In the genomic region with DNA sequence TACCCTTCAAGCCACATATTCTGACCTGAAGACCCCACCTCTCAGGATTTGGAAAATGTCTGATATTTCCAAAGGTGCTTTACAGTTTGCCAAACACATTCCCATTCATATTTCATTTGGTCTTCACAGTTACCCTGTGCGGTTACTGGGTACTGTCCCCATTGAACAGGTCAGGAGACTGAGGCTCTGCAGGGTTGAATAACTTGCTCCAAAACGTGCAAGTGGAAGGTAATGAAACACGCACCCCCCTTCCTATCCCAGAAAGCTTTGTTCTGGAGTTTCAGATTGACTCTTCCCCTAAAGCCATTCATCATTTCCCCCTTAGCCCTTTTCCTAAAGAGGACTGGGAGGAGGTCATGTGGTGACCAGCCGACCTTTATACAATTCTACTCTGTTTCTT, we compare ENCODE assay signal across 22 cellular contexts. TPM values are rescaled to one million over a fixed set of nuclear protein-coding genes. Genes with fewer than 3 reads are reported as not detected.
A peak's percentile ranks its signal among the peaks of the same experiment; 100 is the strongest.
DNase-seq lines count a peak whose midpoint lies in the region; ATAC-seq and TF ChIP-seq lines count a peak whose summit lies in the region.
"Had no signal": no experiment of that assay in that cellular context is flagged by ENCODE, and none has a peak within 500 bp of the region (broad histone marks: within the 10 kb centered on the region; RNA-seq: fewer than 3 reads in every experiment).

No MANE protein-coding gene starts in this region.

- no peak overlapping the region for H3K4me3 ChIP-seq in osteoblast (ENCODE audit: insufficient read depth, low read length)
- H3K4me3 ChIP-seq: BLaER1, PC-9, SJSA1 had no signal

- H3K27ac Mint-ChIP-seq in activated naive CD4-positive, alpha-beta T cell treated with anti-CD3 and anti-CD28 coated beads, Interleukin-2, amount 50 U/mL, for 72 hours = peak overlapping the region; percentile 59 to 91
- H3K27ac Mint-ChIP-seq in activated naive CD4-positive, alpha-beta T cell treated with anti-CD3 and anti-CD28 coated beads for 36 hours = no peak overlapping the region
- peak overlapping the region; percentile 64 for H3K27ac Mint-ChIP-seq in activated T-helper 2 cell treated with anti-CD3 and anti-CD28 coated beads, Interferon-gamma antibody, Interleukin-2, Interleukin-4, amounts not matched to agents 10 μg/mL and 5 μg/mL and 100 μg/mL, durations not matched to agents 14 hours and 24 hours and 36 hours
- H3K27ac Mint-ChIP-seq: CD4-positive, alpha-beta T cell had no signal

- peaks cover 64% of the 10 kb centered on the region for H3K36me3 ChIP-seq in osteoblast (ENCODE audit: insufficient read depth, low read length)
- H3K36me3 ChIP-seq: BLaER1, SJSA1 had no signal

- H3K4me1 Mint-ChIP-seq in activated naive CD4-positive, alpha-beta T cell treated with anti-CD3 and anti-CD28 coated beads for 36 hours (ENCODE audit: low read depth) = peaks cover 60% of the 10 kb centered on the region
- peaks cover 72% of the 10 kb centered on the region for H3K4me1 Mint-ChIP-seq in activated T-helper 2 cell treated with anti-CD3 and anti-CD28 coated beads, Interferon-gamma antibody, Interleukin-2, Interleukin-4, amounts not matched to agents 10 μg/mL and 5 μg/mL and 100 μg/mL, durations not matched to agents 14 hours and 24 hours and 36 hours (ENCODE audit: low read depth)

- no peaks in the 10 kb centered on the region for H3K27me3 ChIP-seq in osteoblast (ENCODE audit: insufficient read depth, low read length)
- H3K27me3 ChIP-seq: BLaER1, SJSA1 had no signal

- peaks cover 42% of the 10 kb centered on the region for H3K4me1 ChIP-seq in osteoblast (ENCODE audit: insufficient read depth, low read length)

- no peaks in the 10 kb centered on the region for H3K27me3 Mint-ChIP-seq in activated naive CD4-positive, alpha-beta T cell treated with anti-CD3 and anti-CD28 coated beads for 36 hours (ENCODE audit: low read depth)
- no peaks in the 10 kb centered on the region for H3K27me3 Mint-ChIP-seq in activated T-helper 2 cell treated with anti-CD3 and anti-CD28 coated beads, Interferon-gamma antibody, Interleukin-2, Interleukin-4, amounts not matched to agents 10 μg/mL and 5 μg/mL and 100 μg/mL, durations not matched to agents 14 hours and 24 hours and 36 hours (ENCODE audit: low read depth)
- H3K27me3 Mint-ChIP-seq: CD4-positive, alpha-beta T cell had no signal

- no peak for DNase-seq in activated naive CD4-positive, alpha-beta T cell treated with anti-CD3 and anti-CD28 coated beads, Interleukin-2, amount 50 U/mL, for 72 hours (ENCODE audit: low spot score in 2 of 2)
- no peak for DNase-seq in activated naive CD4-positive, alpha-beta T cell treated with anti-CD3 and anti-CD28 coated beads for 36 hours
- DNase-seq in activated T-helper 2 cell treated with anti-CD3 and anti-CD28 coated beads, Interferon-gamma antibody, Interleukin-2, Interleukin-4, amounts not matched to agents 10 μg/mL and 5 μg/mL and 100 μg/mL, durations not matched to agents 14 hours and 24 hours and 36 hours (ENCODE audit: low spot score) = no peak
- no peak for DNase-seq in stimulated activated naive CD8-positive, alpha-beta T cell treated with anti-CD3 and anti-CD28 coated beads, Interleukin-15, Interleukin-2, amounts not matched to agents 100 U/mL and 50 U/mL, for 24 hours
- DNase-seq in osteoblast (ENCODE audit: insufficient read length, low spot score, missing footprints) = no peak
- no peak for DNase-seq in islet precursor cell
- DNase-seq: CD4-positive, alpha-beta T cell; COR-L47; DMS53; HCEC 1CT; IMR-90; MM.1S; NCI-H2029; NCI-H446; NCI-H526; NCI-H82; PC-9; Right ventricle myocardium superior had no signal

- H3K9me3 ChIP-seq in osteoblast (ENCODE audit: low read depth, low read length) = no peaks in the 10 kb centered on the region
- H3K9me3 ChIP-seq: BLaER1, SJSA1 had no signal

- H2AFZ ChIP-seq in osteoblast (ENCODE audit: low read length) = no peak overlapping the region
- H2AFZ ChIP-seq: PC-9 had no signal

- H3K36me3 Mint-ChIP-seq in activated naive CD4-positive, alpha-beta T cell treated with anti-CD3 and anti-CD28 coated beads, Interleukin-2, amount 50 U/mL, for 72 hours = peaks cover 0 to 14% of the 10 kb centered on the region in 2 donors
- peaks cover 1% of the 10 kb centered on the region for H3K36me3 Mint-ChIP-seq in activated naive CD4-positive, alpha-beta T cell treated with anti-CD3 and anti-CD28 coated beads for 36 hours (ENCODE audit: low read depth)
- peaks cover 49% of the 10 kb centered on the region for H3K36me3 Mint-ChIP-seq in activated T-helper 2 cell treated with anti-CD3 and anti-CD28 coated beads, Interferon-gamma antibody, Interleukin-2, Interleukin-4, amounts not matched to agents 10 μg/mL and 5 μg/mL and 100 μg/mL, durations not matched to agents 14 hours and 24 hours and 36 hours (ENCODE audit: low read depth)

- peak in 1 of 2 donors; percentile 83 for ATAC-seq in activated naive CD4-positive, alpha-beta T cell treated with anti-CD3 and anti-CD28 coated beads, Interleukin-2, amount 50 U/mL, for 72 hours
- peak; percentile 52 for ATAC-seq in stimulated activated naive CD8-positive, alpha-beta T cell treated with anti-CD3 and anti-CD28 coated beads, Interleukin-15, Interleukin-2, amounts not matched to agents 100 U/mL and 50 U/mL, for 24 hours
- no peak for ATAC-seq in HG03565 (IDR thresholded peaks at IDR 0.05; ENCODE audit: unreplicated experiment)

- CTCF ChIA-PET in activated naive CD4-positive, alpha-beta T cell treated with anti-CD3 and anti-CD28 coated beads for 36 hours (lab: Charles Lee) = no interaction called here

- H4K20me1 ChIP-seq in osteoblast (ENCODE audit: insufficient read depth, low read length) = peaks cover 41% of the 10 kb centered on the region
- H4K20me1 ChIP-seq: BLaER1 had no signal

- no peak overlapping the region for H3K4me2 ChIP-seq in osteoblast (ENCODE audit: insufficient read depth, low read length)
- H3K4me2 ChIP-seq: BLaER1, KMS-11, PC-9 had no signal

- TF ChIP-seq CTCF in osteoblast (IDR thresholded peaks at IDR 0.05; ENCODE audit: extremely low read depth, low read depth, low read length) = no peak

- intact Hi-C loops in activated naive CD4-positive, alpha-beta T cell treated with anti-CD3 and anti-CD28 coated beads for 36 hours (cut with micrococcal nuclease) = no loop called here
- intact Hi-C loops in activated T-helper 2 cell treated with anti-CD3 and anti-CD28 coated beads, Interferon-gamma antibody, Interleukin-2, Interleukin-4, amounts not matched to agents 10 μg/mL and 5 μg/mL and 100 μg/mL, durations not matched to agents 14 hours and 24 hours and 36 hours (cut with micrococcal nuclease) = loop anchor here (2.0 kb wide), 2 partner anchors 16 kb away; no protein-coding TSS in a partner anchor

- H3K27ac ChIP-seq in osteoblast (ENCODE audit: low read depth, low read length) = no peak overlapping the region
- H3K27ac ChIP-seq: BLaER1, KMS-11, PC-9, SJSA1 had no signal

- H3K9me3 Mint-ChIP-seq in activated naive CD4-positive, alpha-beta T cell treated with anti-CD3 and anti-CD28 coated beads, Interleukin-2, amount 50 U/mL, for 72 hours = no peaks in the 10 kb centered on the region
- no peaks in the 10 kb centered on the region for H3K9me3 Mint-ChIP-seq in activated naive CD4-positive, alpha-beta T cell treated with anti-CD3 and anti-CD28 coated beads for 36 hours
- H3K9me3 Mint-ChIP-seq in activated T-helper 2 cell treated with anti-CD3 and anti-CD28 coated beads, Interferon-gamma antibody, Interleukin-2, Interleukin-4, amounts not matched to agents 10 μg/mL and 5 μg/mL and 100 μg/mL, durations not matched to agents 14 hours and 24 hours and 36 hours = no peaks in the 10 kb centered on the region
- H3K9me3 Mint-ChIP-seq: CD4-positive, alpha-beta T cell had no signal

- H3K79me2 ChIP-seq in osteoblast (ENCODE audit: insufficient read depth, low read length) = peaks cover 95% of the 10 kb centered on the region

- H3K4me3 Mint-ChIP-seq in activated naive CD4-positive, alpha-beta T cell treated with anti-CD3 and anti-CD28 coated beads for 36 hours = no peak overlapping the region
- no peak overlapping the region for H3K4me3 Mint-ChIP-seq in activated T-helper 2 cell treated with anti-CD3 and anti-CD28 coated beads, Interferon-gamma antibody, Interleukin-2, Interleukin-4, amounts not matched to agents 10 μg/mL and 5 μg/mL and 100 μg/mL, durations not matched to agents 14 hours and 24 hours and 36 hours (ENCODE audit: low read depth)
- H3K4me3 Mint-ChIP-seq: CD4-positive, alpha-beta T cell had no signal

RNA-seq across cellular contexts. Expression of a gene that starts 18.8 kb away (rescaled TPM):
- total RNA-seq in activated naive CD4-positive, alpha-beta T cell treated with anti-CD3 and anti-CD28 coated beads, Interleukin-2, amount 50 U/mL, for 72 hours = 100 to 1,000 TPM in 1 of 2 donors, 10 to 100 TPM in 1; 60.8 to 124 TPM
- 10 to 100 TPM; 48.7 to 54.6 TPM for total RNA-seq in activated naive CD4-positive, alpha-beta T cell treated with anti-CD3 and anti-CD28 coated beads for 36 hours
- 736 TPM in 2 replicates for total RNA-seq in activated T-helper 2 cell treated with anti-CD3 and anti-CD28 coated beads, Interferon-gamma antibody, Interleukin-2, Interleukin-4, amounts not matched to agents 10 μg/mL and 5 μg/mL and 100 μg/mL, durations not matched to agents 14 hours and 24 hours and 36 hours
- total RNA-seq in osteoblast = 109 and 156 TPM in 2 replicates
